Comparison of ENCODE assay signal across 1 cellular context in genomic region chr17:3529817-3530741, GRCh38.
TF ChIP-seq lines count a peak whose summit lies in the region.

No MANE protein-coding gene starts in this region.

TF ChIP-seq in IMR-90, 13 proteins besides CTCF, POLR2A, EP300 and RAD21:
- TF ChIP-seq NFE2L2 (IDR thresholded peaks at IDR 0.05; ENCODE audit: low read depth, low read length) (no peak), CEBPB (IDR thresholded peaks at IDR 0.05; ENCODE audit: low read depth, low read length) (no peak), MAFK (IDR thresholded peaks at IDR 0.05; ENCODE audit: low read depth, low read length) (no peak), ELK1 (IDR thresholded peaks at IDR 0.05; ENCODE audit: borderline replicate concordance, low read depth, low read length) (no peak), BHLHE40 (IDR thresholded peaks at IDR 0.05; ENCODE audit: low read depth, low read length) (no peak), CHD1 (IDR thresholded peaks at IDR 0.05; ENCODE audit: low read depth, low read length) (no peak), FOS (IDR thresholded peaks at IDR 0.05; ENCODE audit: low read depth, low read length) (no peak), MXI1 (IDR thresholded peaks at IDR 0.05; ENCODE audit: borderline replicate concordance, low read depth, low read length) (no peak), USF2 (IDR thresholded peaks at IDR 0.05; ENCODE audit: low read depth, low read length) (no peak), MAZ (IDR thresholded peaks at IDR 0.05; ENCODE audit: borderline replicate concordance, low read depth, low read length) (no peak)
